In genomic region chr2:37713258-37713700, GRCh38 we compare ENCODE assay signal across 1 cellular context.
TF ChIP-seq lines count a peak whose summit lies in the region.

No MANE protein-coding gene starts in this region.

TF ChIP-seq in K562, 482 proteins besides CTCF, POLR2A, EP300 and RAD21 (continued from another document):
- TF ChIP-seq, protein P1, sequence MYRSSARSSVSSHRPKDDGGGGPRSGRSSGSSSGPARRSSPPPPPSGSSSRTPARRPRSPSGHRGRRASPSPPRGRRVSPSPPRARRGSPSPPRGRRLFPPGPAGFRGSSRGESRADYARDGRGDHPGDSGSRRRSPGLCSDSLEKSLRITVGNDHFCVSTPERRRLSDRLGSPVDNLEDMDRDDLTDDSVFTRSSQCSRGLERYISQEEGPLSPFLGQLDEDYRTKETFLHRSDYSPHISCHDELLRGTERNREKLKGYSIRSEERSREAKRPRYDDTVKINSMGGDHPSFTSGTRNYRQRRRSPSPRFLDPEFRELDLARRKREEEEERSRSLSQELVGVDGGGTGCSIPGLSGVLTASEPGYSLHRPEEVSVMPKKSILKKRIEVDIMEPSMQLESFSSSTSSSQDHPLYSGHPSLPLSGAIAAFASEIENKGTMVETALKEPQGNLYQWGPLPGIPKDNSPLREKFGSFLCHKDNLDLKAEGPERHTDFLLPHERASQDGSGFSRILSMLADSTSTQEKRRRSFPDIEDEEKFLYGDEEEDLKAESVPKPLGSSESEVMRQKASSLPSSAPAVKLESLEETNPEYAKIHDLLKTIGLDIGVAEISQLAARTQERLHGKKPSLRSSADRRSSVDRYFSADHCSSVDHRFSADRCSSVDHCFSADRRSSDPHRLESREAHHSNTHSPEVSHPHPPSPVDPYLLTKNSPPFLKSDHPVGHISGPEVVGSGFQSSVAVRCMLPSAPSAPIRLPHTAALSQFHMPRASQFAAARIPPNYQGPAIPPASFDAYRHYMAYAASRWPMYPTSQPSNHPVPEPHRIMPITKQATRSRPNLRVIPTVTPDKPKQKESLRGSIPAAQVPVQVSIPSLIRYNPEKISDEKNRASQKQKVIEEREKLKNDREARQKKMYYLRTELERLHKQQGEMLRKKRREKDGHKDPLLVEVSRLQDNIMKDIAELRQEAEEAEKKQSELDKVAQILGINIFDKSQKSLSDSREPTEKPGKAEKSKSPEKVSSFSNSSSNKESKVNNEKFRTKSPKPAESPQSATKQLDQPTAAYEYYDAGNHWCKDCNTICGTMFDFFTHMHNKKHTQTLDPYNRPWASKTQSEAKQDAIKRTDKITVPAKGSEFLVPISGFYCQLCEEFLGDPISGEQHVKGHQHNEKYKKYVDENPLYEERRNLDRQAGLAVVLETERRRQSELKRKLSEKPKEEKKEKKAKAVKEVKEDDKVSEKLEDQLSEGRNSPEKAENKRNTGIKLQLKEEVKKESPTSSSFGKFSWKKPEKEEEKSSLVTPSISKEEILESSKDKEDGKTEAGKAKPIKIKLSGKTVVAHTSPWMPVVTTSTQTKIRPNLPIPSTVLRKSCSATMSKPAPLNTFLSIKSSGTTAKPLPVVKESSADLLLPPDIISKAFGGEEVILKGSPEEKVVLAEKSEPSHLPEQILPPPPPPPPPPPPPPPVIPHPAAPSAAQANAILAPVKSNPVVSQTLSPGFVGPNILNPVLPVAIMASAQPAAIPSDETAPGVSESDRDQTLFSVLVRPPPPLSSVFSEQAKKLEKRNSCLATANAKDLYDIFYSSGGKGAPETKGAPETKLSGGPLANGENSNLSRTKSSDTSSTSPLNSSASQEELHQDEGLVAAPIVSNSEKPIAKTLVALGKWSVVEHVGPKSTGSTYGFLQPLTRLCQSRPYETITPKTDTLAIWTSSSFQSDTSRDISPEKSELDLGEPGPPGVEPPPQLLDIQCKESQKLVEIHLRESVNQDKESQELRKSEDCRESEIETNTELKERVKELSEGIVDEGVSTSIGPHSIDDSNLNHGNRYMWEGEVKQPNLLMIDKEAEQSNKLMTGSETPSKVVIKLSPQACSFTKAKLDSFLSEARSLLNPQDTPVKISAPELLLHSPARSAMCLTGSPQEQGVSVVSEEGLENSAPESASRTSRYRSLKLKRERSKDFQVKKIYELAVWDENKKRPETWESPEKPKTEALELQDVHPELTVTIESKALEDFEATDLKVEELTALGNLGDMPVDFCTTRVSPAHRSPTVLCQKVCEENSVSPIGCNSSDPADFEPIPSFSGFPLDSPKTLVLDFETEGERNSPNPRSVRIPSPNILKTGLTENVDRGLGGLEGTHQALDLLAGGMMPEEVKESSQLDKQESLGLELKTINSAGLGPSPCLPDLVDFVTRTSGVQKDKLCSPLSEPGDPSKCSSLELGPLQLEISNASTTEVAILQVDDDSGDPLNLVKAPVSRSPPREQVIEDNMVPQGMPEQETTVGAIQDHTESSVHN (IDR thresholded peaks at IDR 0.05; ENCODE audit: borderline replicate concordance in 1 of 2, low read depth in 1 of 2) = 0 out of 4 replicates have a peak, but pooled peaks of 1 of the 2 experiments have one; percentile 21
- TF ChIP-seq NR2C2 (CRISPR knock-in tag; IDR thresholded peaks at IDR 0.05) = no peak
- peak; percentile 17; the same call in 1 of the 2 replicates for TF ChIP-seq NR2C2 (tag; IDR thresholded peaks at IDR 0.05)
- TF ChIP-seq SOX6 (IDR thresholded peaks at IDR 0.05) = peak; percentile 84
- peak; percentile 70; the same call in 1 of the 2 replicates for TF ChIP-seq C11orf30 (IDR thresholded peaks at IDR 0.05; ENCODE audit: low read depth)
- peak; percentile 50; the same call in 1 of the 2 replicates for TF ChIP-seq ARID1B (IDR thresholded peaks at IDR 0.05)
- TF ChIP-seq NRF1 (conservative IDR thresholded peaks at IDR 0.05 in 1 of 2, IDR thresholded peaks at IDR 0.05 in 1 of 2) = no peak
- TF ChIP-seq TRIM24 (IDR thresholded peaks at IDR 0.05) = peak; percentile 38 to 85; a peak in 2 of 4 replicates
- TF ChIP-seq JUND (IDR thresholded peaks at IDR 0.05; ENCODE audit: borderline replicate concordance, low read depth, low read length) = peak; percentile 77
- TF ChIP-seq JUND (tag; IDR thresholded peaks at IDR 0.05; ENCODE audit: borderline replicate concordance, low read depth, low read length) = peak; percentile 70; the same call in 1 of the 3 replicates
- TF ChIP-seq KLF13 (tag; IDR thresholded peaks at IDR 0.05; ENCODE audit: borderline replicate concordance, low read depth) = no peak
- peak; percentile 77 for TF ChIP-seq CEBPG (CRISPR knock-in tag; IDR thresholded peaks at IDR 0.05)
- peak; percentile 90 to 94 for TF ChIP-seq CEBPG (tag; conservative IDR thresholded peaks at IDR 0.05 in 1 of 2, IDR thresholded peaks at IDR 0.05 in 1 of 2)
- TF ChIP-seq ZNF175 (CRISPR knock-in tag; IDR thresholded peaks at IDR 0.05; ENCODE audit: low read depth) = peak; percentile 57
- peak; percentile 87 for TF ChIP-seq ATF3 (IDR thresholded peaks at IDR 0.05)
- no peak for TF ChIP-seq ATF3 (CRISPR knock-in tag; conservative IDR thresholded peaks at IDR 0.05)
- TF ChIP-seq CEBPB (tag; IDR thresholded peaks at IDR 0.05) = peak; percentile 63
- no peak for TF ChIP-seq ZNF445 (CRISPR knock-in tag; IDR thresholded peaks at IDR 0.05; ENCODE audit: low read depth)
- TF ChIP-seq, protein P2, sequence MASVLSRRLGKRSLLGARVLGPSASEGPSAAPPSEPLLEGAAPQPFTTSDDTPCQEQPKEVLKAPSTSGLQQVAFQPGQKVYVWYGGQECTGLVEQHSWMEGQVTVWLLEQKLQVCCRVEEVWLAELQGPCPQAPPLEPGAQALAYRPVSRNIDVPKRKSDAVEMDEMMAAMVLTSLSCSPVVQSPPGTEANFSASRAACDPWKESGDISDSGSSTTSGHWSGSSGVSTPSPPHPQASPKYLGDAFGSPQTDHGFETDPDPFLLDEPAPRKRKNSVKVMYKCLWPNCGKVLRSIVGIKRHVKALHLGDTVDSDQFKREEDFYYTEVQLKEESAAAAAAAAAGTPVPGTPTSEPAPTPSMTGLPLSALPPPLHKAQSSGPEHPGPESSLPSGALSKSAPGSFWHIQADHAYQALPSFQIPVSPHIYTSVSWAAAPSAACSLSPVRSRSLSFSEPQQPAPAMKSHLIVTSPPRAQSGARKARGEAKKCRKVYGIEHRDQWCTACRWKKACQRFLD (CRISPR knock-in tag; IDR thresholded peaks at IDR 0.05) = 0 out of 2 replicates have a peak, but pooled peaks have one; percentile 58
- TF ChIP-seq TEAD4 (IDR thresholded peaks at IDR 0.05; ENCODE audit: low read length) = peak; percentile 30; the same call in 1 of the 2 replicates
- no peak for TF ChIP-seq TEAD4 (CRISPR knock-in tag; IDR thresholded peaks at IDR 0.05; ENCODE audit: borderline replicate concordance)
- TF ChIP-seq MAFG (tag; conservative IDR thresholded peaks at IDR 0.05) = peak; percentile 55
- TF ChIP-seq CREM (IDR thresholded peaks at IDR 0.05; ENCODE audit: low read depth) = no peak
- TF ChIP-seq MYNN (IDR thresholded peaks at IDR 0.05) = no peak
- TF ChIP-seq MYNN (CRISPR knock-in tag; IDR thresholded peaks at IDR 0.05) = no peak
- TF ChIP-seq FOXM1 (IDR thresholded peaks at IDR 0.05; ENCODE audit: low read depth) = peak; percentile 31; the same call in 1 of the 2 replicates
- TF ChIP-seq FOXM1 (CRISPR knock-in tag; IDR thresholded peaks at IDR 0.05; ENCODE audit: low read depth) = no peak
- peak; percentile 71 for TF ChIP-seq NFE2 (IDR thresholded peaks at IDR 0.05; ENCODE audit: low read depth)
- TF ChIP-seq RCOR1 (IDR thresholded peaks at IDR 0.05; ENCODE audit: borderline replicate concordance in 1 of 2, low read depth in 2 of 2, low read length in 2 of 2) = peak in 1 of 2 experiments; percentile 41; a peak in 1 of 4 replicates
- peak; percentile 81; the same call in 1 of the 2 replicates for TF ChIP-seq ZNF584 (CRISPR knock-in tag; IDR thresholded peaks at IDR 0.05; ENCODE audit: low read depth)
- no peak for TF ChIP-seq KAT8 (IDR thresholded peaks at IDR 0.05; ENCODE audit: low read depth)
- peak; percentile 87 for TF ChIP-seq FOSL1 (tag; conservative IDR thresholded peaks at IDR 0.05)
TF ChIP-seq in K562: peak in this region for 28.
